In the genomic region with DNA sequence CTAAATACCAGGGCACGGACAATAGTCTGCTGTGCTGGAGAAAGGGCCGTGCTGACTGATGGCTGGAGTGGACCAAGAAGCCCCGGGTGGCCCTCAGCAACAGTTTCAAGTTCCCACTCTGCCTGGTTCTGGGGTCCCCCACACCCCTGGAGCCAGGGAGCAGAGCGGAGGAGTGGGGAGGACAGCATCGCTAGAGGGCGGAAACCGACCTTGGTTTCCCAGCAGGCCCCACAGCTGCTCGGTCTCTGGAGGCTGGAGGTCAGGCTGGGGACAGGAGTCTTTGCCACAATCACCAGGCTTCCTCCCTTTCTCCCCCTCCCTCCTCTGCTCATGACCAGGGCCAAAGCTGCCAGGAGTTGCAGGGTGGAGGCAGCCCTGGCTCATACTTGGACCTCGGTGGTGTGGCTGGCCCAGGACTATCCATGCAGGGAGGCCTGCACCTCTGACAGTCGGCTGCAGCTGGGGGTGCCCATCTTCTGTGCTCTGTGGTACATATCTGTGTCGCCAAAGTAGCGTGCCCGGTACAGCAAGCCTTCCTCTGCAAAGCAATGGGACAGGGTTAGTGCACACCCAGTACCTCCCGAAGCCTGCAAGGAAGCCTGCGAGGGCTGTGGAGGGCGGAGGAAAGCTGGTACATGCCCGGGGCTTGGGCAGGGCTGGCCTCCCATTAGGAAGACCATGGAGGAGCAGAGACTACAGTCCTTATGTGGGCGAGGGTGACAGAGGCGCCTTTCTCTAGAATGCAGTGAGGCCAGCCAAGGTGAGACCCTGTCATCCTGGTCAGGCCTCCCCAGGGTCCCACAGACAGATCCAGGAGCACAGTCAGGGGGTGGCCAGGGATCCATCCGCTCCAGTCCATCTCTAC, we compare ENCODE assay signal across 8 cellular contexts. TPM values are rescaled to one million over a fixed set of nuclear protein-coding genes. Genes with fewer than 3 reads are reported as not detected.
DNase-seq lines count a peak whose midpoint lies in the region; ATAC-seq lines count a peak whose summit lies in the region.

No MANE protein-coding gene starts in this region.

- no peaks in the 10 kb centered on the region for H3K27me3 ChIP-seq in BLaER1 treated with 17β-estradiol and CSF1 and Interleukin-3, amounts not matched to agents 10 nM and 100 nM
- no peaks in the 10 kb centered on the region for H3K27me3 ChIP-seq in skeletal muscle tissue (ENCODE audit: control insufficient read depth in 3 of 3, insufficient read depth in 3 of 3, low read length in 3 of 3)

- H3K36me3 ChIP-seq in BLaER1 treated with 17β-estradiol and CSF1 and Interleukin-3, amounts not matched to agents 10 nM and 100 nM = peaks cover 40 to 63% (median 57%) of the 10 kb centered on the region in 11 experiments
- peaks cover 16 to 19% (median 17%) of the 10 kb centered on the region in 3 donors for H3K36me3 ChIP-seq in skeletal muscle tissue (ENCODE audit: control insufficient read depth in 3 of 3, insufficient read depth in 3 of 3, low read length in 3 of 3)

- H3K4me2 ChIP-seq in BLaER1 treated with 17β-estradiol and CSF1 and Interleukin-3, amounts not matched to agents 10 nM and 100 nM = peak overlapping the region; percentile 86 to 98 (median 96)

- H3K27ac ChIP-seq in BLaER1 treated with 17β-estradiol and CSF1 and Interleukin-3, amounts not matched to agents 10 nM and 100 nM = peak overlapping the region; percentile 38 to 98 (median 95); a peak in 21 of 22 replicates
- peak overlapping the region; percentile 92 for H3K27ac ChIP-seq in skeletal muscle tissue (ENCODE audit: low read depth, low read length)

- intact Hi-C loops in Right ventricle myocardium superior (cut with DNase I) = loop anchor here (5.0 to 10.0 kb wide), 5 partner anchors 91 to 441 kb away; a partner anchor contains a TSS

- no peaks in the 10 kb centered on the region for H3K9me3 ChIP-seq in BLaER1 treated with 17β-estradiol and CSF1 and Interleukin-3, amounts not matched to agents 10 nM and 100 nM (replicated peaks in 1 of 11)
- H3K9me3 ChIP-seq in skeletal muscle tissue (ENCODE audit: control insufficient read depth in 3 of 3, low read length in 3 of 3) = no peaks in the 10 kb centered on the region

- peak overlapping the region; percentile 58 to 89 (median 79); a peak in 20 of 22 replicates for H3K9ac ChIP-seq in BLaER1 treated with 17β-estradiol and CSF1 and Interleukin-3, amounts not matched to agents 10 nM and 100 nM
- peak overlapping the region; percentile 55 to 75 (median 73) for H3K9ac ChIP-seq in skeletal muscle tissue (ENCODE audit: low read depth in 1 of 3, low read length in 3 of 3)

- H3K4me3 ChIP-seq in BLaER1 treated with 17β-estradiol and CSF1 and Interleukin-3, amounts not matched to agents 10 nM and 100 nM = peak overlapping the region in 8 of 10 experiments; percentile 28 to 62 (median 50); a peak in 16 of 20 replicates
- peak overlapping the region; percentile 15 to 52 (median 48) for H3K4me3 ChIP-seq in skeletal muscle tissue (ENCODE audit: low read length in 3 of 3)

- DNase-seq in activated CD8-positive, alpha-beta memory T cell treated with anti-CD3 and anti-CD28 coated beads, Interleukin-2, amount 50 U/mL, for 48 hours = peak; percentile 82
- DNase-seq in Right ventricle myocardium superior (peak; percentile 85), DMS153 treated with DMSO at 0.1 percent for 48 hours (lab: John Stamatoyannopoulos, UW; ENCODE audit: unreplicated experiment) (no peak), DMS53 (lab: John Stamatoyannopoulos, UW) (no peak)

- H3K4me1 ChIP-seq in BLaER1 treated with 17β-estradiol and CSF1 and Interleukin-3, amounts not matched to agents 10 nM and 100 nM = peaks cover 67 to 90% (median 74%) of the 10 kb centered on the region in 10 experiments
- H3K4me1 ChIP-seq in skeletal muscle tissue (ENCODE audit: control insufficient read depth in 3 of 3, insufficient read depth in 3 of 3, low read length in 3 of 3) = peaks cover 50 to 54% (median 53%) of the 10 kb centered on the region in 3 donors

- peaks cover 0 to 7% (median 1%) of the 10 kb centered on the region in 11 experiments; a peak in 7 of 22 replicates for H4K20me1 ChIP-seq in BLaER1 treated with 17β-estradiol and CSF1 and Interleukin-3, amounts not matched to agents 10 nM and 100 nM

- ATAC-seq in GM19397 (IDR thresholded peaks at IDR 0.05; ENCODE audit: unreplicated experiment) (peak; percentile 33), HG03469 (IDR thresholded peaks at IDR 0.05; ENCODE audit: unreplicated experiment) (peak; percentile 12), Right ventricle myocardium superior (ENCODE audit: poor library complexity) (peak; percentile 54)

RNA-seq across cellular contexts. Expression of a gene that starts 19.1 kb away (rescaled TPM):
- total RNA-seq in Right ventricle myocardium superior (26.1 TPM), skeletal muscle tissue (13.0 TPM)

Comparison
In these comparisons a context has a peak if more than half of its experiments do, and no peak if none do; other contexts are left out.
1. DNase-seq: peak in activated CD8-positive, alpha-beta memory T cell treated with anti-CD3 and anti-CD28 coated beads, Interleukin-2, amount 50 U/mL, for 48 hours (single experiment) and Right ventricle myocardium superior (single experiment); none in DMS153 treated with DMSO at 0.1 percent for 48 hours (single experiment) and DMS53 (single experiment).
2. Peak in every context shown above with its lines, with median percentiles within 50 percentile points of each other: ATAC-seq.